8 cellular contexts compared by ENCODE assay signal in the genomic region with DNA sequence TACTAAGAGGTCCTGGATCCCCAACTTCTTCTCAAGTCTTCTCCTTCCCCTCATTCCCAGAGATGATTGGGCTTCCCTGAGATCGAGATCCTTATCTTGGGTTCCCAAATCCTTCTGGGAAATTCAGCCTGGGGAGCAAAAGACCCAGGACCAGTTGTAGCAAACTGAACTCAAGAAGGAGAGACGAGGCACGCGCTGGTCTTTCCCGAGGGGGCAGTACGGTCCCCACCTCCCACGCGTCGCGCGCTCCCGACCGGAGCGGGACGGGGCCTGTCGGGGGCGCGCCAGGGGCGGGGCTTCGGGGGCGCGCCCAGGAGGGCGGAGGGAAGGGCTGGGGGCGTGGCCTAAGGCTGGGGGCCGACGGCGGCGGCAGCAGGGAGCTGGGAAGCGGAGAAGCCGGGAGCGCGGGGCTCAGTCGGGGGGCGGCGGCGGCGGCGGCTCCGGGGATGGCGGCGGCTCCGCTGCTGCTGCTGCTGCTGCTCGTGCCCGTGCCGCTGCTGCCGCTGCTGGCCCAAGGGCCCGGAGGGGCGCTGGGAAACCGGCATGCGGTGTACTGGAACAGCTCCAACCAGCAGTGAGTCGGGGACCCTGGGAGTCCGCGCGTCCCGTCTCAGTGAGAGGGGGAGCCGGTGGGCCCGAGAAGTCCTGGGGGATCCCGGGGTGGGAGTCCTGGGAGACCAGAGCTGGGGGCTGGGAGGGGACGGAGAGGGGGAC.
DNase-seq lines count a peak whose midpoint lies in the region; ATAC-seq and TF ChIP-seq lines count a peak whose summit lies in the region.

Gene EFNA3, plus strand, starts transcription at position 342 of the 714 bp plus-strand sequence. Its CDS starts 105 bp downstream, at position 447.

- peaks cover 38% of the 10 kb centered on the region for H3K4me1 Mint-ChIP-seq in central memory CD8-positive, alpha-beta T cell

- peak within 1 kb of the TSS; percentile 77 for H3K4me3 Mint-ChIP-seq in central memory CD8-positive, alpha-beta T cell

- DNase-seq in GDM1 (lab: John Stamatoyannopoulos, UW) (peak; percentile 62), LoVo (ENCODE audit: low spot score) (peak; percentile 76), left kidney (ENCODE audit: low read depth, low spot score) (peak; percentile 91), NCI-H510A (lab: John Stamatoyannopoulos, UW) (no peak)
- no peak for DNase-seq in central memory CD8-positive, alpha-beta T cell (ENCODE audit: low spot score in 2 of 2)
- DNase-seq in stimulated activated CD4-positive, alpha-beta T cell treated with anti-CD3 and anti-CD28 coated beads, Interleukin-2, amount 100 ng/mL, for 4 hours (ENCODE audit: low read depth) = peak; percentile 51

- ATAC-seq in central memory CD8-positive, alpha-beta T cell (replicated peaks; ENCODE audit: extremely low read depth, poor library complexity, severe bottlenecking) = peak; percentile 24
- ATAC-seq in GM19328 (IDR thresholded peaks at IDR 0.05; ENCODE audit: unreplicated experiment) = no peak

- no peak for TF ChIP-seq CTCF in VCaP (conservative IDR thresholded peaks at IDR 0.05)

- peak within 1 kb of the TSS; percentile 77 for H3K27ac Mint-ChIP-seq in central memory CD8-positive, alpha-beta T cell (ENCODE audit: low read depth)

- peak within 1 kb of the TSS; percentile 81; the same call in 1 of the 2 replicates for H3K27ac ChIP-seq in VCaP

- H3K27me3 Mint-ChIP-seq in central memory CD8-positive, alpha-beta T cell = peaks cover 39% of the 10 kb centered on the region

- no peaks in the 10 kb centered on the region for H3K9me3 Mint-ChIP-seq in central memory CD8-positive, alpha-beta T cell

- peaks cover 1% of the 10 kb centered on the region for H3K36me3 Mint-ChIP-seq in central memory CD8-positive, alpha-beta T cell (ENCODE audit: insufficient read depth)

Comparison
In these comparisons a context has a peak if more than half of its experiments do, and no peak if none do; other contexts are left out.
1. DNase-seq: peak in GDM1 (single experiment), LoVo (single experiment), left kidney (single experiment) and stimulated activated CD4-positive, alpha-beta T cell treated with anti-CD3 and anti-CD28 coated beads, Interleukin-2, amount 100 ng/mL, for 4 hours (single experiment); none in central memory CD8-positive, alpha-beta T cell (0 of 2) and NCI-H510A (single experiment).